In genomic region chr17:80799553-80800403, GRCh38 we compare ENCODE assay signal across 22 cellular contexts.
DNase-seq lines count a peak whose midpoint lies in the region; ATAC-seq and TF ChIP-seq lines count a peak whose summit lies in the region.
"Had no signal": no experiment of that assay in that cellular context is flagged by ENCODE, and none has a peak within 500 bp of the region (broad histone marks: within the 10 kb centered on the region; RNA-seq: fewer than 3 reads in every experiment).

No MANE protein-coding gene starts in this region.

- peaks cover 51% of the 10 kb centered on the region for H3K36me3 Mint-ChIP-seq in CD8-positive, alpha-beta T cell
- H3K36me3 Mint-ChIP-seq in H9 (ENCODE audit: insufficient read depth in 1 of 3, low read depth in 3 of 3): peaks cover 7 to 10% (median 10%) of the 10 kb centered on the region in 3 experiments; a peak in 5 of 7 replicates
- H3K36me3 Mint-ChIP-seq: natural killer cell had no signal

- POLR2A ChIA-PET in CD8-positive, alpha-beta T cell (lab: Charles Lee): interaction anchor here (1.0 kb wide), 1 partner anchor 8 kb away, joined by 3 read pairs; no protein-coding TSS in a partner anchor
- POLR2A ChIA-PET in RWPE1 (lab: Yijun Ruan, JAX; ENCODE audit: low non-redundant PET): interaction anchor here (0.7 kb wide), 1 partner anchor 1699 kb away, joined by 3 read pairs; no protein-coding TSS in a partner anchor

- no peaks in the 10 kb centered on the region for H3K27me3 Mint-ChIP-seq in CD8-positive, alpha-beta T cell (ENCODE audit: low read depth)
- no peaks in the 10 kb centered on the region for H3K27me3 Mint-ChIP-seq in H9 (ENCODE audit: low read depth)
- H3K27me3 Mint-ChIP-seq: stimulated activated naive CD8-positive, alpha-beta T cell treated with anti-CD3 and anti-CD28 coated beads, Interleukin-15, Interleukin-2, amounts not matched to agents 100 ng/mL and 50 ng/mL, for 24 hours; type B pancreatic cell had no signal

- no peak overlapping the region for H3K18ac ChIP-seq in H9 (ENCODE audit: insufficient read length, low read depth, low read length)

- H3K4me2 ChIP-seq in H9 (ENCODE audit: insufficient read depth, insufficient read length, low read length): no peak overlapping the region

- H4K8ac ChIP-seq in H9 (replicated peaks; ENCODE audit: insufficient read length, low read depth, low read length): no peak overlapping the region

- no peak for TF ChIP-seq CTCF in CD8-positive, alpha-beta T cell (IDR thresholded peaks at IDR 0.05)
- no peak for TF ChIP-seq CTCF in H9 (conservative IDR thresholded peaks at IDR 0.05)
- no peak for TF ChIP-seq CTCF in RWPE1 (conservative IDR thresholded peaks at IDR 0.05; ENCODE audit: low read depth)

- H3K23me2 ChIP-seq in H9 (ENCODE audit: insufficient read length, low read depth, low read length, poor library complexity, severe bottlenecking): no peaks in the 10 kb centered on the region

- peak overlapping the region; percentile 52 for H3K27ac Mint-ChIP-seq in CD8-positive, alpha-beta T cell
- no peak overlapping the region; a peak in 1 of 7 replicates for H3K27ac Mint-ChIP-seq in H9
- H3K27ac Mint-ChIP-seq: natural killer cell; stimulated activated naive CD8-positive, alpha-beta T cell treated with anti-CD3 and anti-CD28 coated beads, Interleukin-15, Interleukin-2, amounts not matched to agents 100 ng/mL and 50 ng/mL, for 24 hours; T-helper 1 cell treated with Interleukin-12 subunit alpha and Interleukin-12 subunit beta and Interleukin-4 antibody, amounts not matched to agents 30 μg/mL and 1 μg/mL, for 36 hours; type B pancreatic cell had no signal

- no peak overlapping the region for H3T11ph ChIP-seq in H9 (ENCODE audit: low read length)

- H2BK5ac ChIP-seq in H9 (ENCODE audit: insufficient read length, low read length): no peak overlapping the region

- no peak overlapping the region for H4K5ac ChIP-seq in H9 (ENCODE audit: insufficient read length, low read depth, low read length)

- no peak overlapping the region for H2BK20ac ChIP-seq in H9 (ENCODE audit: low read depth, low read length, poor library complexity, severe bottlenecking)

- no peak overlapping the region for H3K4me3 ChIP-seq in CD8-positive, alpha-beta T cell (ENCODE audit: low read depth, low read length)
- H3K4me3 ChIP-seq: gastrocnemius medialis, prostate gland had no signal

- no peak overlapping the region for H3K9ac ChIP-seq in H9 (ENCODE audit: extremely low read depth, insufficient read length, low read length)

- H2BK15ac ChIP-seq in H9 (ENCODE audit: low read depth, low read length): no peak overlapping the region

- intact Hi-C loops in CD8-positive, alpha-beta T cell (cut with DNase I, micrococcal nuclease): no loop called here

- no peaks in the 10 kb centered on the region for H3K4me1 ChIP-seq in CD8-positive, alpha-beta T cell (ENCODE audit: insufficient read depth, low read length)
- no peaks in the 10 kb centered on the region for H3K4me1 ChIP-seq in H9 (ENCODE audit: insufficient read depth, low read length)
- H3K4me1 ChIP-seq: Caco-2, prostate gland had no signal

- H3K27me3 ChIP-seq in CD8-positive, alpha-beta T cell (ENCODE audit: insufficient read depth, low read length): no peaks in the 10 kb centered on the region
- H3K27me3 ChIP-seq in H9 (ENCODE audit: insufficient read depth, low read length): no peaks in the 10 kb centered on the region
- H3K27me3 ChIP-seq: gastrocnemius medialis had no signal

- no peaks in the 10 kb centered on the region for H3K36me3 ChIP-seq in CD8-positive, alpha-beta T cell (ENCODE audit: insufficient read depth, low read length)
- H3K36me3 ChIP-seq: gastrocnemius medialis, prostate gland had no signal

- in situ Hi-C loops in ACHN (cut with HindIII; ENCODE audit: low pct_ligation_motif_present, low pct_unique_long_range_greater_than_20kb, low sequenced_read_pairs): no loop called here

- H2AFZ ChIP-seq in H9 (ENCODE audit: low read length): no peak overlapping the region

- peaks cover 2% of the 10 kb centered on the region for H3K4me1 Mint-ChIP-seq in CD8-positive, alpha-beta T cell (ENCODE audit: low read depth)
- peaks cover 5 to 15% of the 10 kb centered on the region in 2 experiments; a peak in 3 of 4 replicates for H3K4me1 Mint-ChIP-seq in H9
- H3K4me1 Mint-ChIP-seq: natural killer cell had no signal

- H3K9me3 ChIP-seq in CD8-positive, alpha-beta T cell (ENCODE audit: low read length): no peaks in the 10 kb centered on the region
- H3K9me3 ChIP-seq in H9 (ENCODE audit: control insufficient read depth, low read depth, low read length): no peaks in the 10 kb centered on the region
- H3K9me3 ChIP-seq: Caco-2, gastrocnemius medialis, prostate gland had no signal

- H3K79me1 ChIP-seq in H9 (ENCODE audit: insufficient read depth, low read depth, low read length, poor library complexity, severe bottlenecking): no peaks in the 10 kb centered on the region

- H3K79me2 ChIP-seq in H9 (ENCODE audit: insufficient read depth, low read length): no peaks in the 10 kb centered on the region

- peak in 1 of 7 experiments; percentile 28 for DNase-seq in CD8-positive, alpha-beta T cell
- peak; percentile 22 for DNase-seq in H9
- DNase-seq in RWPE1 (ENCODE audit: low spot score): no peak
- DNase-seq in left kidney (ENCODE audit: low read depth, low spot score): peak; percentile 66
- no peak for DNase-seq in ACHN
- no peak for DNase-seq in GDM1 (lab: John Stamatoyannopoulos, UW)
- DNase-seq: activated CD8-positive, alpha-beta memory T cell treated with anti-CD3 and anti-CD28 coated beads for 24 hours; amniotic stem cell; kidney glomerular epithelial cell; mesendoderm; natural killer cell; NCI-H226; SIG-M5; stimulated activated CD4-positive, alpha-beta T cell treated with anti-CD3 and anti-CD28 coated beads, Interleukin-2, amount 100 ng/mL, for 48 hours had no signal

- no peak overlapping the region for H3K56ac ChIP-seq in H9 (ENCODE audit: insufficient read length, low read depth, low read length)

- no peaks in the 10 kb centered on the region for H4K20me1 ChIP-seq in H9 (ENCODE audit: control insufficient read depth, insufficient read depth, insufficient read length)

- no peak overlapping the region for H2BK12ac ChIP-seq in H9 (ENCODE audit: insufficient read length, low read depth, low read length)

- H3K4me3 Mint-ChIP-seq in CD8-positive, alpha-beta T cell: no peak overlapping the region
- H3K4me3 Mint-ChIP-seq in H9: no peak overlapping the region
- H3K4me3 Mint-ChIP-seq: natural killer cell; stimulated activated naive CD8-positive, alpha-beta T cell treated with anti-CD3 and anti-CD28 coated beads, Interleukin-15, Interleukin-2, amounts not matched to agents 100 ng/mL and 50 ng/mL, for 24 hours; T-helper 1 cell treated with Interleukin-12 subunit alpha and Interleukin-12 subunit beta and Interleukin-4 antibody, amounts not matched to agents 30 μg/mL and 1 μg/mL, for 36 hours; type B pancreatic cell had no signal

- H3K9me3 Mint-ChIP-seq in CD8-positive, alpha-beta T cell: no peaks in the 10 kb centered on the region
- H3K9me3 Mint-ChIP-seq in H9: 0 out of 5 replicates have a peak, but pooled peaks cover 0 to 2% of the 10 kb centered on the region in 2 experiments
- H3K9me3 Mint-ChIP-seq: natural killer cell; stimulated activated naive CD8-positive, alpha-beta T cell treated with anti-CD3 and anti-CD28 coated beads, Interleukin-15, Interleukin-2, amounts not matched to agents 100 ng/mL and 50 ng/mL, for 24 hours; T-helper 1 cell treated with Interleukin-12 subunit alpha and Interleukin-12 subunit beta and Interleukin-4 antibody, amounts not matched to agents 30 μg/mL and 1 μg/mL, for 36 hours; type B pancreatic cell had no signal

- ATAC-seq in CD8-positive, alpha-beta T cell: no peak
- no peak for ATAC-seq in activated CD4-positive, CD25-positive, alpha-beta regulatory T cell treated with anti-CD3 and anti-CD28 coated beads, Interleukin-2, amount 50 U/mL, for 24 hours
- ATAC-seq in HG03378 (IDR thresholded peaks at IDR 0.05; ENCODE audit: unreplicated experiment): no peak
- ATAC-seq: gastrocnemius medialis, natural killer cell had no signal

- no peak overlapping the region for H3K14ac ChIP-seq in H9 (ENCODE audit: insufficient read depth, low read length)

- CTCF ChIA-PET in CD8-positive, alpha-beta T cell (lab: Charles Lee): interaction anchor here (1.2 kb wide), 1 partner anchor 13 kb away, joined by 3 read pairs; no protein-coding TSS in a partner anchor
- CTCF ChIA-PET in RWPE1 (lab: Yijun Ruan, JAX): interaction anchor here (0.5 to 0.6 kb wide), 2 partner anchors 228 to 742 kb away, joined by 3 read pairs; no protein-coding TSS in a partner anchor

- no peak overlapping the region for H2AK5ac ChIP-seq in H9 (ENCODE audit: insufficient read length, low read length)

- WGBS in H9 (ENCODE audit: extremely low coverage, insufficient read length, low lambda C conversion rate): no CpG with 5 or more reads among the region's 38 CpGs

- H3K27ac ChIP-seq in CD8-positive, alpha-beta T cell (ENCODE audit: low read depth, low read length): no peak overlapping the region
- H3K27ac ChIP-seq in H9 (ENCODE audit: insufficient read length, low read depth, low read length): no peak overlapping the region
- peak overlapping the region; percentile 26; the same call in 1 of the 2 replicates for H3K27ac ChIP-seq in RWPE1
- H3K27ac ChIP-seq: gastrocnemius medialis, prostate gland had no signal

- H3K4ac ChIP-seq in H9 (ENCODE audit: low read depth, low read length): no peak overlapping the region

- no peak overlapping the region for H4K91ac ChIP-seq in H9 (ENCODE audit: insufficient read length, low read depth, low read length)

- no peak overlapping the region for H2BK120ac ChIP-seq in H9 (ENCODE audit: low read depth, low read length, poor library complexity, severe bottlenecking)

- H3K23ac ChIP-seq in H9 (ENCODE audit: insufficient read length, low read depth, low read length): no peak overlapping the region

Comparison
In these comparisons a context has a peak if more than half of its experiments do, and no peak if none do; other contexts are left out.
1. DNase-seq: peak in H9 (single experiment) and left kidney (single experiment); none in RWPE1 (single experiment), ACHN (single experiment) and GDM1 (single experiment).